Comparison of ENCODE assay signal across 25 cellular contexts in genomic region chr14:94029671-94030203, GRCh38. TPM values are rescaled to one million over a fixed set of nuclear protein-coding genes. Genes with fewer than 3 reads are reported as not detected.
DNase-seq lines count a peak whose midpoint lies in the region; ATAC-seq and TF ChIP-seq lines count a peak whose summit lies in the region.
"Had no signal": no experiment of that assay in that cellular context is flagged by ENCODE, and none has a peak within 500 bp of the region (broad histone marks: within the 10 kb centered on the region; RNA-seq: fewer than 3 reads in every experiment).

No MANE protein-coding gene starts in this region.

- H3K4me1 ChIP-seq in BLaER1 = peaks cover 28% of the 10 kb centered on the region

- H3K27me3 ChIP-seq in BLaER1 = no peaks in the 10 kb centered on the region

- peaks cover 40% of the 10 kb centered on the region for H3K4me1 Mint-ChIP-seq in Calu3 (ENCODE audit: low read depth, unreplicated experiment)
- H3K4me1 Mint-ChIP-seq in dendritic cell treated with granulocyte-macrophage colony-stimulating factor and Interleukin-4, amounts not matched to agents 40 ng/mL and 50 ng/mL, for 4 days (ENCODE audit: low read depth) = peaks cover 38% of the 10 kb centered on the region
- peaks cover 8% of the 10 kb centered on the region for H3K4me1 Mint-ChIP-seq in neural crest cell

- no peak overlapping the region for H3K9ac ChIP-seq in BLaER1
- H3K9ac ChIP-seq: KMS-11 had no signal

- H3K27me3 Mint-ChIP-seq in Calu3 (ENCODE audit: unreplicated experiment) (no peaks in the 10 kb centered on the region), neural crest cell (ENCODE audit: low read depth) (no peaks in the 10 kb centered on the region)
- H3K27me3 Mint-ChIP-seq in dendritic cell treated with granulocyte-macrophage colony-stimulating factor and Interleukin-4, amounts not matched to agents 40 ng/mL and 50 ng/mL, for 4 days = no peaks in the 10 kb centered on the region
- H3K27me3 Mint-ChIP-seq: CD4-positive, alpha-beta memory T cell had no signal

- no peaks in the 10 kb centered on the region for H3K9me3 Mint-ChIP-seq in Calu3 (ENCODE audit: low read depth, unreplicated experiment)
- H3K9me3 Mint-ChIP-seq in dendritic cell treated with granulocyte-macrophage colony-stimulating factor and Interleukin-4, amounts not matched to agents 40 ng/mL and 50 ng/mL, for 4 days = no peaks in the 10 kb centered on the region
- no peaks in the 10 kb centered on the region for H3K9me3 Mint-ChIP-seq in neural crest cell
- H3K9me3 Mint-ChIP-seq: CD4-positive, alpha-beta memory T cell had no signal

- H3K36me3 Mint-ChIP-seq in Calu3 (ENCODE audit: insufficient read depth, unreplicated experiment) (peaks cover 51% of the 10 kb centered on the region), neural crest cell (ENCODE audit: low read depth) (no peaks in the 10 kb centered on the region)
- no peaks in the 10 kb centered on the region for H3K36me3 Mint-ChIP-seq in dendritic cell treated with granulocyte-macrophage colony-stimulating factor and Interleukin-4, amounts not matched to agents 40 ng/mL and 50 ng/mL, for 4 days (ENCODE audit: low read depth)
- H3K36me3 Mint-ChIP-seq: CD4-positive, alpha-beta memory T cell had no signal

- ATAC-seq in GM21423 (IDR thresholded peaks at IDR 0.05; ENCODE audit: unreplicated experiment) = no peak
- no peak for ATAC-seq in HG02884 (IDR thresholded peaks at IDR 0.05; ENCODE audit: unreplicated experiment)
- ATAC-seq in HG03439 (IDR thresholded peaks at IDR 0.05; ENCODE audit: unreplicated experiment) = no peak

- H3K4me2 ChIP-seq in BLaER1 = peak overlapping the region; percentile 79; the same call in 1 of the 2 replicates
- H3K4me2 ChIP-seq: KMS-11, PC-9 had no signal

- peak overlapping the region; percentile 57 for H3K27ac Mint-ChIP-seq in Calu3 (ENCODE audit: unreplicated experiment)
- peak overlapping the region; percentile 37 for H3K27ac Mint-ChIP-seq in dendritic cell treated with granulocyte-macrophage colony-stimulating factor and Interleukin-4, amounts not matched to agents 40 ng/mL and 50 ng/mL, for 4 days
- no peak overlapping the region for H3K27ac Mint-ChIP-seq in neural crest cell (ENCODE audit: unreplicated experiment)
- H3K27ac Mint-ChIP-seq: B cell had no signal

- intact Hi-C loops in Calu3 (cut with micrococcal nuclease; ENCODE audit: unreplicated experiment) = no loop called here
- intact Hi-C loops in dendritic cell treated with granulocyte-macrophage colony-stimulating factor and Interleukin-4, amounts not matched to agents 40 ng/mL and 50 ng/mL, for 4 days (cut with micrococcal nuclease) = loop anchor here (5.0 kb wide), 1 partner anchor 53 kb away; the partner anchor contains the start of genes DDX24 and IFI27L1

- TF ChIP-seq CTCF in Calu3 (IDR thresholded peaks at IDR 0.05; ENCODE audit: unreplicated experiment) (no peak), neural crest cell (conservative IDR thresholded peaks at IDR 0.05) (no peak)

- peaks cover 3% of the 10 kb centered on the region; the same call in 1 of the 2 replicates for H3K9me3 ChIP-seq in BLaER1
- H3K9me3 ChIP-seq: Caco-2 had no signal

- peak overlapping the region; percentile 8 for H3K4me3 Mint-ChIP-seq in Calu3 (ENCODE audit: low read depth, unreplicated experiment)
- no peak overlapping the region for H3K4me3 Mint-ChIP-seq in dendritic cell treated with granulocyte-macrophage colony-stimulating factor and Interleukin-4, amounts not matched to agents 40 ng/mL and 50 ng/mL, for 4 days
- H3K4me3 Mint-ChIP-seq in neural crest cell = peak overlapping the region; percentile 50
- H3K4me3 Mint-ChIP-seq: B cell had no signal

- H4K20me1 ChIP-seq in BLaER1 = no peaks in the 10 kb centered on the region

- no peak overlapping the region for H3K27ac ChIP-seq in BLaER1
- H3K27ac ChIP-seq: KMS-11, PC-9, RWPE1, SK-N-MC had no signal

- BruUV-seq in Calu3 (replicated peaks; lab: Mats Ljungman, UMichigan) = no TSS peak

- DNase-seq in Calu3 (peak; percentile 40), neural crest cell (ENCODE audit: low read depth, low spot score) (no peak)
- no peak for DNase-seq in activated CD8-positive, alpha-beta memory T cell treated with anti-CD3 and anti-CD28 coated beads for 24 hours
- DNase-seq: Caco-2; CD4-positive, alpha-beta memory T cell; DMS53; H7; IMR-90; NCI-H1105; NCI-H146; NCI-H2029; NCI-H226; NCI-H510A treated with DMSO at 0.1 percent for 48 hours; NCI-H748 treated with DMSO at 0.1 percent for 48 hours; PC-9; SHP77 treated with DMSO at 0.1 percent for 48 hours had no signal

- H3K36me3 ChIP-seq in BLaER1 = 0 out of 2 replicates have a peak, but pooled peaks cover 3% of the 10 kb centered on the region

- no peak overlapping the region for H3K4me3 ChIP-seq in BLaER1
- H3K4me3 ChIP-seq: PC-9, SK-N-MC had no signal

- CTCF ChIA-PET in Calu3 (lab: Charles Lee) = interaction anchor here (1.4 kb wide), 1 partner anchor 49 kb away, joined by 3 read pairs; no protein-coding TSS in a partner anchor

RNA-seq across cellular contexts. Expression of gene OTUB2, which starts 3.6 kb away (rescaled TPM):
- total RNA-seq in Calu3 (2022) = 15.3 and 22.2 TPM in 2 replicates
- 4.4 and 4.8 TPM in 2 replicates for total RNA-seq in neural crest cell

RNA-seq across cellular contexts. Expression of gene CCDC197, which starts 32.6 kb away (rescaled TPM):
- total RNA-seq in Calu3 (2022) (not detected in 2 replicates), neural crest cell (not detected in 2 replicates)
- total RNA-seq: B cell; Caco-2; CD4-positive, alpha-beta memory T cell; H7; IMR-90; PC-9 had no signal

RNA-seq across cellular contexts. Expression of gene DDX24, which starts 51.3 kb away (rescaled TPM):
- total RNA-seq in Calu3 (2022) (190 and 229 TPM in 2 replicates), neural crest cell (168 and 177 TPM in 2 replicates)

RNA-seq across cellular contexts. Expression of gene IFI27L1, which starts 51.4 kb away (rescaled TPM):
- total RNA-seq in Calu3 (2022) = 17.2 and 17.7 TPM in 2 replicates
- total RNA-seq in neural crest cell = 36.3 and 39.7 TPM in 2 replicates

RNA-seq across cellular contexts. Expression of gene ASB2, which starts 53.4 kb away (rescaled TPM):
- 0.17 and 0.19 TPM in 2 replicates for total RNA-seq in Calu3 (2022)
- 3.0 and 3.5 TPM in 2 replicates for total RNA-seq in neural crest cell
- total RNA-seq: Caco-2, PC-9 had no signal
